Comparison of ENCODE assay signal across 14 cellular contexts in genomic region chr5:885127-885442, GRCh38. TPM values are rescaled to one million over a fixed set of nuclear protein-coding genes. Genes with fewer than 3 reads are reported as not detected.
DNase-seq lines count a peak whose midpoint lies in the region; ATAC-seq, FAIRE-seq and TF ChIP-seq lines count a peak whose summit lies in the region.
"Had no signal": no experiment of that assay in that cellular context is flagged by ENCODE, and none has a peak within 500 bp of the region (broad histone marks: within the 10 kb centered on the region; RNA-seq: fewer than 3 reads in every experiment).

No MANE protein-coding gene starts in this region.

- intact Hi-C loops in Panc1 (cut with micrococcal nuclease; ENCODE audit: unreplicated experiment), result no loop called here
- intact Hi-C loops in kidney (cut with DNase I), result no loop called here
- intact Hi-C loops in posterior vena cava (cut with DNase I), result no loop called here

- ATAC-seq in Panc1, result peak; percentile 15; the same call in 1 of the 2 replicates

- no peaks in the 10 kb centered on the region for H3K9me3 ChIP-seq in Panc1 (ENCODE audit: control insufficient read depth, insufficient read depth, low read depth, low read length)
- H3K9me3 ChIP-seq in kidney (ENCODE audit: control insufficient read depth in 1 of 2, low read length in 2 of 2), result no peaks in the 10 kb centered on the region
- H3K9me3 ChIP-seq: A549, BE2C, HAP-1 had no signal

- H3K9ac ChIP-seq in kidney (ENCODE audit: low read length in 2 of 2), result no peak overlapping the region

- no peak for FAIRE-seq in kidney (lab: Jason Lieb, UNC)
- FAIRE-seq: A549, GM12892, GM19239, H1 had no signal

- POLR2A ChIA-PET in Panc1 (lab: Charles Lee) (no interaction called here), RWPE1 (lab: Yijun Ruan, JAX; ENCODE audit: low non-redundant PET) (no interaction called here)

- H3K4me1 ChIP-seq in Panc1 (ENCODE audit: control insufficient read depth, insufficient read depth, low read length), result no peaks in the 10 kb centered on the region
- H3K4me1 ChIP-seq in kidney (ENCODE audit: control insufficient read depth in 1 of 2, insufficient read depth in 1 of 2, low read depth in 1 of 2, low read length in 2 of 2), result no peaks in the 10 kb centered on the region
- H3K4me1 ChIP-seq: A549, HAP-1 had no signal

- CTCF ChIA-PET in Panc1 (lab: Charles Lee) (no interaction called here), RWPE1 (lab: Yijun Ruan, JAX) (no interaction called here)

- no peak overlapping the region for H3K27ac ChIP-seq in Panc1 (ENCODE audit: low read length)
- peak overlapping the region; percentile 56 for H3K27ac ChIP-seq in RWPE1
- H3K27ac ChIP-seq in kidney (ENCODE audit: low read depth in 2 of 2, low read length in 2 of 2), result no peak overlapping the region
- H3K27ac ChIP-seq: C4-2B had no signal

- H3K27me3 ChIP-seq in Panc1 (ENCODE audit: control insufficient read depth, insufficient read depth, low read length), result no peaks in the 10 kb centered on the region
- H3K27me3 ChIP-seq: BE2C had no signal

- no peak for DNase-seq in Panc1 (ENCODE audit: low read depth, low spot score)
- DNase-seq in RWPE1 (ENCODE audit: low spot score), result no peak
- DNase-seq in kidney, result peak; percentile 68
- peak; percentile 76 for DNase-seq in posterior vena cava (ENCODE audit: low spot score)
- no peak for DNase-seq in kidney glomerular epithelial cell (lab: John Stamatoyannopoulos, UW)
- no peak for DNase-seq in NCI-H345 treated with DMSO at 0.1 percent for 48 hours (lab: John Stamatoyannopoulos, UW; ENCODE audit: unreplicated experiment)
- no peak for DNase-seq in HUDEP-2 (lab: John Stamatoyannopoulos, UW; ENCODE audit: unreplicated experiment in 76 of 76)

- H3K36me3 ChIP-seq in Panc1 (ENCODE audit: control insufficient read depth, insufficient read depth, low read length) (peaks cover 27% of the 10 kb centered on the region), kidney (ENCODE audit: control insufficient read depth in 1 of 2, insufficient read depth in 2 of 2, low read length in 2 of 2) (peaks cover 55 to 78% of the 10 kb centered on the region in 2 donors)

- H3K4me3 ChIP-seq in Panc1 (ENCODE audit: low read depth in 2 of 2, low read length in 2 of 2) (no peak overlapping the region), kidney (ENCODE audit: low read length in 2 of 2) (no peak overlapping the region)
- H3K4me3 ChIP-seq: A549, HAP-1 had no signal

- no TSS peak for BruUV-seq in Panc1 (replicated peaks; lab: Mats Ljungman, UMichigan)

- TF ChIP-seq CTCF in Panc1 (IDR thresholded peaks at IDR 0.05) (no peak), RWPE1 (conservative IDR thresholded peaks at IDR 0.05; ENCODE audit: low read depth) (no peak), kidney (IDR thresholded peaks at IDR 0.05; ENCODE audit: borderline replicate concordance, extremely low read depth, insufficient read depth) (no peak)

- in situ Hi-C loops in Panc1 (cut with HindIII; ENCODE audit: low pct_unique_long_range_greater_than_20kb, low sequenced_read_pairs), result no loop called here

RNA-seq across cellular contexts. Expression of gene BRD9, which starts 7.5 kb away (rescaled TPM):
- 64.3 TPM for total RNA-seq in Panc1 (2021; ENCODE audit: unreplicated experiment)
- 61.7 TPM for polyA plus RNA-seq in Panc1 (2012; ENCODE audit: insufficient read length)
- 38.0 TPM for total RNA-seq in kidney
- 17.5 TPM for polyA plus RNA-seq in kidney (ENCODE audit: insufficient read depth, low read depth, low replicate concordance)
- 10 to 100 TPM; 28.6 to 36.0 TPM for total RNA-seq in posterior vena cava

RNA-seq across cellular contexts. Expression of gene TRIP13, which starts 7.6 kb away (rescaled TPM):
- 45.9 TPM for total RNA-seq in Panc1 (2021; ENCODE audit: unreplicated experiment)
- polyA plus RNA-seq in Panc1 (2012; ENCODE audit: insufficient read length), result 22.9 TPM
- 1.6 TPM for total RNA-seq in kidney
- polyA plus RNA-seq in kidney (ENCODE audit: insufficient read depth, low read depth, low replicate concordance), result 0.86 TPM
- 1 to 10 TPM in 1 of 2 donors, under 1 TPM in 1; 0.95 to 1.6 TPM for total RNA-seq in posterior vena cava

RNA-seq across cellular contexts. Expression of gene ZDHHC11, which starts 34.3 kb away (rescaled TPM):
- total RNA-seq in Panc1 (2021; ENCODE audit: unreplicated experiment) (3.0 TPM), kidney (10.1 TPM), posterior vena cava (10 to 100 TPM in 1 of 2 donors, 1 to 10 TPM in 1; 8.9 to 29.1 TPM)
- 2.4 TPM for polyA plus RNA-seq in Panc1 (2012; ENCODE audit: insufficient read length)
- 1.6 TPM for polyA plus RNA-seq in kidney (ENCODE audit: insufficient read depth, low read depth, low replicate concordance)

Comparison
In these comparisons a context has a peak if more than half of its experiments do, and no peak if none do; other contexts are left out.
1. DNase-seq: peak in kidney (single experiment) and posterior vena cava (single experiment); none in Panc1 (single experiment), RWPE1 (single experiment), kidney glomerular epithelial cell (single experiment), NCI-H345 treated with DMSO at 0.1 percent for 48 hours (single experiment) and HUDEP-2 (0 of 76).
2. RNA of gene TRIP13, which starts 7.6 kb away (total RNA-seq): 45.9 TPM in Panc1 (single experiment); 1.6 TPM in kidney (single experiment) and 0.95 to 1.6 TPM in posterior vena cava; every median in the first group is over 10 times any median in the second.